In the genomic region with DNA sequence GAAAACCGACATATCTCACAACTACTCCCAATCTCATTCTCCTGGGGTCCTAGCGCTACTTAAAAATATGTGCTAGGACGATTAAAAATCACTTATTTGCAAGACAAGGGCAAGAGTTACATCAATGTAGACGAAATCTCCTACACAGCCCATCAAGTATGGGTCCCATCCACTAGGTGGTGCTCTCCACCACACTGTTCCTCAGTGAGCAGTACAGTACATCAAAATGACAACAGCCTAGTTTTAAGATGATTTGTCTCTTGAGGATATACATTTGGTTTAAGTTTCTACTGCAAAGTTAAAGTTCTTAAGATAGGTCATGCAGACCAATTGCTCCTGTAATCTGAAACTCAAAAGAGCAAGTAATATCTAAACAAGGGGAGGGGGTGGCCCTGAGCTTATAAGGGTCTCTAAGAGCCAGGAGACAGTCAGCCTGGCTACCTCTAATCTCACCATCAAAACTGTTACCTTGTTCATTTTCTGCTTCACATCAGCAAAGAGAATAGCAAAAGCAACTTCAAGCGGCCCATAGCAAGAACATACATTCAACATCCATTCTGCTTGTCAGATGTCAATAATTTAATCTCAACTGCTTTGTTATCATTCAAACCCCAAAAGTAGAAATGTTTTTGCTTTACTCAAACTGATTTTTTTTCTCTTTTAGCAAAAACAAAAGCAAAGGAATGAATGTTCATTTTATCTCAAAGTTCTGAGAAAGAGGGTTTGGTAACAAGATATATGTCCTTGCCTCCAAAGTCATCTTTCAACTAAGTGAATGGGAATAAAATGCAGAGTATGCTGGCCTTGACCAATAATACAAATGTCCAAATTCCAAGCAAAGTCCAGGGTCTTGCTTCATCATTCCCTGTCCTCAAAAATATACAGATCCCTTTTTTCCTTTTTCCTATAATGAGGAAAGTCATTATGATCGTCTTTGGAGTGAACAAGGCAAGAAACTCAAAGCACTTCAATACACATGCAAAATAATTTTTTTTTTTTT, we compare ENCODE assay signal across 8 cellular contexts. TPM values are rescaled to one million over a fixed set of nuclear protein-coding genes. Genes with fewer than 3 reads are reported as not detected.
DNase-seq lines count a peak whose midpoint lies in the region; ATAC-seq and TF ChIP-seq lines count a peak whose summit lies in the region.

No MANE protein-coding gene starts in this region.

- no peak overlapping the region for H3K4me3 Mint-ChIP-seq in progenitor cell of endocrine pancreas (ENCODE audit: low read depth)

- H3K4me3 ChIP-seq in SJCRH30 (no peak overlapping the region), aorta (ENCODE audit: low read length in 2 of 2) (no peak overlapping the region)

- WGBS in aorta, 2 donors, result 46 to 47% methylated on average over 6 of the region's 6 CpGs

- H3K4me1 ChIP-seq in SJCRH30 (no peaks in the 10 kb centered on the region), aorta (ENCODE audit: control insufficient read depth in 1 of 2, insufficient read depth in 2 of 2, low read length in 2 of 2) (no peaks in the 10 kb centered on the region)

- no peaks in the 10 kb centered on the region for H3K27me3 ChIP-seq in SJCRH30
- H3K27me3 ChIP-seq in aorta (ENCODE audit: control insufficient read depth in 1 of 2, insufficient read depth in 2 of 2, low read length in 1 of 2), result no peaks in the 10 kb centered on the region

- H3K27ac Mint-ChIP-seq in progenitor cell of endocrine pancreas, result no peak overlapping the region

- H3K4me1 Mint-ChIP-seq in progenitor cell of endocrine pancreas (ENCODE audit: low read depth), result peaks cover 17% of the 10 kb centered on the region

- H3K36me3 ChIP-seq in SJCRH30 (no peaks in the 10 kb centered on the region), aorta (ENCODE audit: control insufficient read depth in 1 of 2, insufficient read depth in 2 of 2, low read length in 1 of 2) (no peaks in the 10 kb centered on the region)

- H3K36me3 Mint-ChIP-seq in progenitor cell of endocrine pancreas (ENCODE audit: insufficient read depth), result no peaks in the 10 kb centered on the region

- ATAC-seq in GM21515 (IDR thresholded peaks at IDR 0.05; ENCODE audit: unreplicated experiment) (peak; percentile 75), aorta (ENCODE audit: low FRiP score) (peak; percentile 87)

- DNase-seq in Daoy (ENCODE audit: low read depth), result peak; percentile 72
- DNase-seq in HT1080 (ENCODE audit: low read depth), result peak; percentile 70
- DNase-seq in SJCRH30, result peak; percentile 69 to 81
- DNase-seq in activated naive CD4-positive, alpha-beta T cell treated with Interleukin-2 at 50 U/mL for 16 hours, result peak; percentile 75
- DNase-seq in glomerular visceral epithelial cell (ENCODE audit: extremely low spot score), result peak; percentile 72
- peak; percentile 37 for DNase-seq in progenitor cell of endocrine pancreas (ENCODE audit: low spot score, unreplicated experiment)
- peak in 1 of 2 donors; percentile 74 for DNase-seq in aorta

- intact Hi-C loops in aorta (cut with DNase I), result no loop called here

- H3K9me3 ChIP-seq in SJCRH30 (replicated peaks) (no peaks in the 10 kb centered on the region), aorta (ENCODE audit: control insufficient read depth, low read length) (no peaks in the 10 kb centered on the region)

- H3K27ac ChIP-seq in SJCRH30 (no peak overlapping the region), aorta (ENCODE audit: low read depth in 1 of 2, low read length in 2 of 2) (no peak overlapping the region)

- H3K9me3 Mint-ChIP-seq in progenitor cell of endocrine pancreas (ENCODE audit: low read depth), result no peaks in the 10 kb centered on the region

- H3K27me3 Mint-ChIP-seq in progenitor cell of endocrine pancreas, result no peaks in the 10 kb centered on the region

- peak; percentile 95 for TF ChIP-seq CTCF in progenitor cell of endocrine pancreas (IDR thresholded peaks at IDR 0.05; ENCODE audit: unreplicated experiment)

RNA-seq across cellular contexts. Expression of gene STX18, which starts 53.1 kb away (rescaled TPM):
- 36.9 and 48.1 TPM in 2 replicates for total RNA-seq in Daoy (2014; rRNA removed; shearing (Covaris generic))
- total RNA-seq in HT1080 (2014; rRNA removed; shearing (Covaris generic)), result 23.4 and 26.0 TPM in 2 replicates
- 19.5 and 22.6 TPM in 2 replicates for polyA plus RNA-seq in HT1080 (2015; cell fraction: cytosol; rRNA removed)
- 26.3 and 29.2 TPM in 2 replicates for polyA plus RNA-seq in HT1080 (2015; cell fraction: nucleus; rRNA removed)
- total RNA-seq in SJCRH30 (2014; rRNA removed; shearing (Covaris generic)), result 27.5 and 29.3 TPM in 2 replicates
- total RNA-seq in progenitor cell of endocrine pancreas, result 37.8 and 41.2 TPM in 2 replicates
- 10 to 100 TPM; 23.6 to 36.0 TPM for total RNA-seq in aorta
- polyA plus RNA-seq in aorta, result 10 to 100 TPM; 21.2 to 32.2 TPM
